ENCODE assay signal across 8 cellular contexts in the genomic region with DNA sequence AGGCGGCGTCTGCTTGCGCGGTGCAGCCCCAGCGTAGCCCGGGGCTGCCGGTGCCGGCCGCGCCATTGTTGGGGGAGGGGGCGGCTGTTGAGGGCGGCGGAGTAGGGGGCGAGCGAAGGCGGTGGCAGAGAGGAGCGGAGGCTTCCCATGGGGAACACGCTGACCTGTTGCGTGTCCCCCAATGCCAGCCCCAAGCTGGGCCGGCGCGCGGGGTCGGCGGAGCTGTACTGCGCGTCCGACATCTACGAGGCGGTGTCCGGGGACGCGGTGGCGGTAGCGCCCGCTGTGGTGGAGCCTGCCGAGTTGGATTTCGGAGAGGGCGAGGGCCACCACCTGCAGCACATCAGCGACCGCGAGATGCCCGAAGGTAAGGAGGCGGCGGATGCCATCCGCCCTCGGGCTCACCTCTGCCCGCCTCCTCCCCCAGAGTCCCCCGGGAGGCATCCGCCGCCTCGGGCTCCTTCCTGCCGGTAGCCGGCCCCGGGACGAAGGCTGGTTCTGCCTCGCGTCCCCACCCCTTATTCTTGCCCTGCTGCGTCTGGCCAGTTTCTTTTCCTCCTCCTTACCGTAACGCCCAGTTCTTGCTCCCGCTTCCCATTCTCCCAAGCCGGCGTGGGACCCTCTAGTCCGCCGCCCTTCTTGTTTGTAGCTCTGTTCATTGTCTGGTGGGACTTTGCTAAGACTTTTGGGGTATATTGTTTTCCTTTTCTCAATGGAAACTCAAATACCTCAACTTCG. TPM values are rescaled to one million over a fixed set of nuclear protein-coding genes. Genes with fewer than 3 reads are reported as not detected.
DNase-seq lines count a peak whose midpoint lies in the region; ATAC-seq and TF ChIP-seq lines count a peak whose summit lies in the region.

No MANE protein-coding gene starts in this region.

- H3K27me3 ChIP-seq in suprapubic skin: no peaks in the 10 kb centered on the region

- WGBS in suprapubic skin: under 1% methylated on average over 30 of the region's 67 CpGs

- H3K27me3 Mint-ChIP-seq in activated T-cell treated with anti-CD3 and anti-CD28 coated beads, Interleukin-2, amount 50 U/mL, for 4 hours (ENCODE audit: low read depth): no peaks in the 10 kb centered on the region
- H3K27me3 Mint-ChIP-seq in neural crest cell (ENCODE audit: low read depth): peaks cover 2% of the 10 kb centered on the region

- H3K27ac ChIP-seq in suprapubic skin: peak overlapping the region; percentile 80

- peaks cover 8% of the 10 kb centered on the region for H3K36me3 Mint-ChIP-seq in activated T-cell treated with anti-CD3 and anti-CD28 coated beads, Interleukin-2, amount 50 U/mL, for 4 hours (ENCODE audit: insufficient read depth)
- peaks cover 2% of the 10 kb centered on the region for H3K36me3 Mint-ChIP-seq in neural crest cell (ENCODE audit: low read depth)

- DNase-seq in NCI-H2081 (lab: John Stamatoyannopoulos, UW) (peak; percentile 28 to 37), NCI-H2081 treated with DMSO at 0.1 percent for 48 hours (lab: John Stamatoyannopoulos, UW) (no peak), NCI-H2227 treated with DMSO at 0.1 percent for 48 hours (lab: John Stamatoyannopoulos, UW) (peak; percentile 83), fibroblast of mammary gland (ENCODE audit: low read depth) (peak; percentile 28), neural crest cell (ENCODE audit: low read depth, low spot score) (peak; percentile 41), suprapubic skin (ENCODE audit: low spot score in 2 of 2) (peak; percentile 80 to 81)
- peak; percentile 40 for DNase-seq in activated T-cell treated with anti-CD3 and anti-CD28 coated beads, Interleukin-2, amount 50 U/mL, for 4 hours

- peak overlapping the region; percentile 65 for H3K27ac Mint-ChIP-seq in neural crest cell (ENCODE audit: unreplicated experiment)

- TF ChIP-seq CTCF in fibroblast of mammary gland (conservative IDR thresholded peaks at IDR 0.05; ENCODE audit: control insufficient read depth, insufficient read depth, low read depth, low read length): no peak
- no peak for TF ChIP-seq CTCF in neural crest cell (conservative IDR thresholded peaks at IDR 0.05)
- TF ChIP-seq CTCF in suprapubic skin (IDR thresholded peaks at IDR 0.05): no peak

- no peaks in the 10 kb centered on the region for H3K9me3 ChIP-seq in suprapubic skin

- H3K4me1 Mint-ChIP-seq in activated T-cell treated with anti-CD3 and anti-CD28 coated beads, Interleukin-2, amount 50 U/mL, for 4 hours (ENCODE audit: low read depth): peaks cover 27% of the 10 kb centered on the region
- H3K4me1 Mint-ChIP-seq in neural crest cell: peaks cover 20% of the 10 kb centered on the region

- peak overlapping the region; percentile 99 for H3K4me3 Mint-ChIP-seq in activated T-cell treated with anti-CD3 and anti-CD28 coated beads, Interleukin-2, amount 50 U/mL, for 4 hours
- peak overlapping the region; percentile 96 for H3K4me3 Mint-ChIP-seq in neural crest cell

- no peak for TF ChIP-seq EP300 in suprapubic skin (IDR thresholded peaks at IDR 0.05)

- H3K9me3 Mint-ChIP-seq in activated T-cell treated with anti-CD3 and anti-CD28 coated beads, Interleukin-2, amount 50 U/mL, for 4 hours: no peaks in the 10 kb centered on the region
- no peaks in the 10 kb centered on the region for H3K9me3 Mint-ChIP-seq in neural crest cell

- no peak for TF ChIP-seq POLR2A in suprapubic skin (IDR thresholded peaks at IDR 0.05)

- peak; percentile 30 for ATAC-seq in HG02840 (IDR thresholded peaks at IDR 0.05; ENCODE audit: low FRiP score, unreplicated experiment)
- ATAC-seq in activated T-cell treated with anti-CD3 and anti-CD28 coated beads, Interleukin-2, amount 50 U/mL, for 4 hours: peak; percentile 28 to 35

- H3K4me3 ChIP-seq in fibroblast of mammary gland (ENCODE audit: control insufficient read depth, low read depth, low read length) (peak overlapping the region; percentile 84), suprapubic skin (peak overlapping the region; percentile 93)

- no peaks in the 10 kb centered on the region for H3K36me3 ChIP-seq in suprapubic skin

- H3K4me1 ChIP-seq in suprapubic skin: peaks cover 24% of the 10 kb centered on the region

RNA-seq across cellular contexts. Expression of gene CCNYL1, which starts 0.5 kb away (rescaled TPM):
- 10 to 100 TPM in 1 of 3 donors, 1 to 10 TPM in 2; 6.3 to 10.3 (median 6.7) TPM for total RNA-seq in activated T-cell treated with anti-CD3 and anti-CD28 coated beads, Interleukin-2, amount 50 U/mL, for 4 hours
- total RNA-seq in neural crest cell (24.3 and 26.5 TPM in 2 replicates), suprapubic skin (10 to 100 TPM in 1 of 4 donors, 1 to 10 TPM in 3; 3.1 to 11.3 (median 5.4) TPM)

RNA-seq across cellular contexts. Expression of gene FZD5, which starts 57.8 kb away (rescaled TPM):
- under 1 TPM; 0.56 to 0.79 (median 0.71) TPM for total RNA-seq in activated T-cell treated with anti-CD3 and anti-CD28 coated beads, Interleukin-2, amount 50 U/mL, for 4 hours
- total RNA-seq in neural crest cell (2.4 and 2.5 TPM in 2 replicates), suprapubic skin (1 to 10 TPM; 2.7 to 4.6 (median 3.3) TPM)
